Comparison of ENCODE assay signal across 20 cellular contexts in genomic region chr2:234595829-234596228, GRCh38.
DNase-seq lines count a peak whose midpoint lies in the region; ATAC-seq and TF ChIP-seq lines count a peak whose summit lies in the region.
"Had no signal": no experiment of that assay in that cellular context is flagged by ENCODE, and none has a peak within 500 bp of the region (broad histone marks: within the 10 kb centered on the region; RNA-seq: fewer than 3 reads in every experiment).

No MANE protein-coding gene starts in this region.

- H3K4me1 ChIP-seq in IMR-90 (ENCODE audit: control insufficient read depth, insufficient read depth, low read length) (peaks cover 17% of the 10 kb centered on the region), esophagus muscularis mucosa (no peaks in the 10 kb centered on the region)
- H3K4me1 ChIP-seq: lower lobe of right lung, spleen had no signal

- H4K91ac ChIP-seq in IMR-90 (ENCODE audit: insufficient read depth, low read depth, low read length), result peak overlapping the region; percentile 98

- H3K36me3 ChIP-seq in IMR-90 (ENCODE audit: control insufficient read depth, insufficient read depth, low read length) (no peaks in the 10 kb centered on the region), esophagus muscularis mucosa (no peaks in the 10 kb centered on the region)
- H3K36me3 ChIP-seq: lower lobe of right lung, neutrophil, spleen had no signal

- POLR2A ChIA-PET in IMR-90 (lab: Charles Lee; ENCODE audit: unreplicated experiment), result no interaction called here

- no peak overlapping the region for H3K4me2 ChIP-seq in IMR-90 (ENCODE audit: low read depth, low read length)
- H3K4me2 ChIP-seq: hepatocyte had no signal

- H3K9ac ChIP-seq in IMR-90 (ENCODE audit: low read depth, low read length), result no peak overlapping the region

- no peak overlapping the region for H2AK9ac ChIP-seq in IMR-90 (replicated peaks; ENCODE audit: low read depth, low read length, poor library complexity)

- H3K27ac ChIP-seq in IMR-90 (ENCODE audit: insufficient read depth, low read length) (peak overlapping the region; percentile 85), esophagus muscularis mucosa (replicated peaks in 1 of 4) (no peak overlapping the region)
- H3K27ac ChIP-seq: 22Rv1, coronary artery, hepatocyte, lower lobe of right lung, neutrophil, spleen had no signal

- TF ChIP-seq POLR2A in IMR-90 (IDR thresholded peaks at IDR 0.05; ENCODE audit: low read depth, low read length) (no peak), esophagus muscularis mucosa (IDR thresholded peaks at IDR 0.05; ENCODE audit: low read depth) (no peak)

- no peak overlapping the region; the same call in 2 of the 3 replicates for H2BK15ac ChIP-seq in IMR-90 (ENCODE audit: low read depth, low read length)

- H3K9me3 ChIP-seq in IMR-90 (ENCODE audit: control insufficient read depth, insufficient read depth, low read length) (no peaks in the 10 kb centered on the region), esophagus muscularis mucosa (no peaks in the 10 kb centered on the region)
- H3K9me3 ChIP-seq: lower lobe of right lung, neutrophil, spleen had no signal

- H3K79me1 ChIP-seq in IMR-90 (ENCODE audit: low read depth in 1 of 2, low read length in 2 of 2), result no peaks in the 10 kb centered on the region

- peak overlapping the region; percentile 69 to 95; a peak in 3 of 4 replicates for H4K8ac ChIP-seq in IMR-90 (ENCODE audit: low read depth in 2 of 2, low read length in 2 of 2)

- H3K27ac Mint-ChIP-seq in immature natural killer cell, result no peak overlapping the region
- H3K27ac Mint-ChIP-seq: activated CD4-positive, alpha-beta T cell treated with anti-CD3 and anti-CD28 coated beads for 36 hours; activated naive CD8-positive, alpha-beta T cell treated with anti-CD3 and anti-CD28 coated beads for 36 hours; type B pancreatic cell had no signal

- in situ Hi-C loops in IMR-90 (cut with MboI; ENCODE audit: low sequenced_read_pairs), result no loop called here

- H3K9me3 Mint-ChIP-seq in immature natural killer cell, result no peaks in the 10 kb centered on the region
- H3K9me3 Mint-ChIP-seq: activated naive CD8-positive, alpha-beta T cell treated with anti-CD3 and anti-CD28 coated beads for 36 hours; type B pancreatic cell had no signal

- ATAC-seq in IMR-90 (ENCODE audit: low read depth), result peak; percentile 92
- ATAC-seq: activated CD4-positive, alpha-beta T cell treated with anti-CD3 and anti-CD28 coated beads for 36 hours; HepG2; lower lobe of right lung had no signal

- H3K4me3 Mint-ChIP-seq in immature natural killer cell, result no peak overlapping the region
- H3K4me3 Mint-ChIP-seq: activated CD4-positive, alpha-beta T cell treated with anti-CD3 and anti-CD28 coated beads for 36 hours; activated naive CD8-positive, alpha-beta T cell treated with anti-CD3 and anti-CD28 coated beads for 36 hours; type B pancreatic cell had no signal

- BruUV-seq in IMR-90 (replicated peaks; lab: Mats Ljungman, UMichigan), result no TSS peak

- H3K4me3 ChIP-seq in IMR-90 (ENCODE audit: insufficient read depth, low read depth, low read length) (no peak overlapping the region), esophagus muscularis mucosa (no peak overlapping the region)
- H3K4me3 ChIP-seq: coronary artery, hepatocyte, lower lobe of right lung, spleen had no signal

- peaks cover 0 to 3% (median 2%) of the 10 kb centered on the region in 3 donors for H3K27me3 Mint-ChIP-seq in immature natural killer cell (ENCODE audit: low read depth in 3 of 3)
- H3K27me3 Mint-ChIP-seq: activated naive CD8-positive, alpha-beta T cell treated with anti-CD3 and anti-CD28 coated beads for 36 hours had no signal

- dilution Hi-C loops in IMR-90 (cut with HindIII; ENCODE audit: low sequenced_read_pairs, unreplicated experiment), result no loop called here

- intact Hi-C loops in IMR-90 (cut with micrococcal nuclease), result loop anchor here (5.0 kb wide), 1 partner anchor 81 kb away; no protein-coding TSS in a partner anchor
- intact Hi-C loops in esophagus muscularis mucosa (cut with DNase I), result no loop called here

- peak overlapping the region; percentile 97; the same call in 1 of the 2 replicates for H2AK5ac ChIP-seq in IMR-90 (ENCODE audit: low read depth, low read length)

- peaks cover 15% of the 10 kb centered on the region for H3K9me1 ChIP-seq in IMR-90 (ENCODE audit: insufficient read depth, low read length)

- H3K4ac ChIP-seq in IMR-90 (ENCODE audit: low read depth, low read length), result peak overlapping the region; percentile 98

- no peaks in the 10 kb centered on the region for H4K20me1 ChIP-seq in IMR-90 (ENCODE audit: insufficient read depth, low read length)

- CTCF ChIA-PET in IMR-90 (lab: Yijun Ruan, JAX), result interaction anchor here (0.7 kb wide), 1 partner anchor 149 kb away, joined by 3 read pairs; no protein-coding TSS in a partner anchor

- no peak for TF ChIP-seq CTCF in IMR-90 (conservative IDR thresholded peaks at IDR 0.05; ENCODE audit: low read depth, low read length)
- no peak for TF ChIP-seq CTCF in esophagus muscularis mucosa (IDR thresholded peaks at IDR 0.05)
- TF ChIP-seq CTCF in GM10266 (IDR thresholded peaks at IDR 0.05; ENCODE audit: control insufficient read depth, insufficient read depth, low read depth, missing control alignments), result no peak

- no peak overlapping the region for H2AFZ ChIP-seq in IMR-90 (replicated peaks; ENCODE audit: low read length, poor library complexity)
- H2AFZ ChIP-seq: hepatocyte had no signal

- peak overlapping the region; percentile 93 for H2BK5ac ChIP-seq in IMR-90 (ENCODE audit: low read depth, low read length, poor library complexity, severe bottlenecking)

- H3K14ac ChIP-seq in IMR-90 (replicated peaks; ENCODE audit: low read depth, low read length), result peak overlapping the region; percentile 95

- TF ChIP-seq EP300 in esophagus muscularis mucosa (IDR thresholded peaks at IDR 0.05), result no peak

- no CpG with 5 or more reads among the region's 3 CpGs for WGBS in IMR-90 (ENCODE audit: extremely low coverage in 2 of 2, insufficient read length in 1 of 2), 2 experiments
- whole genome bisulfite sequencing in esophagus muscularis mucosa, result 65% methylated on average over 3 of the region's 3 CpGs

- H3K18ac ChIP-seq in IMR-90 (ENCODE audit: low read depth, low read length), result peak overlapping the region; percentile 94

- peak overlapping the region; percentile 98 for H2BK120ac ChIP-seq in IMR-90 (ENCODE audit: low read depth, low read length)

- no peaks in the 10 kb centered on the region for H3K36me3 Mint-ChIP-seq in immature natural killer cell
- H3K36me3 Mint-ChIP-seq: activated naive CD8-positive, alpha-beta T cell treated with anti-CD3 and anti-CD28 coated beads for 36 hours; type B pancreatic cell had no signal

- no peak overlapping the region for H3K23ac ChIP-seq in IMR-90 (ENCODE audit: low read depth, low read length)

- peak; percentile 15; the same call in 1 of the 2 replicates for TF ChIP-seq RAD21 in IMR-90 (IDR thresholded peaks at IDR 0.05; ENCODE audit: low read length)

- H2BK20ac ChIP-seq in IMR-90 (ENCODE audit: low read depth, low read length), result peak overlapping the region; percentile 98

- no peaks in the 10 kb centered on the region for H3K4me1 Mint-ChIP-seq in immature natural killer cell
- H3K4me1 Mint-ChIP-seq: activated CD4-positive, alpha-beta T cell treated with anti-CD3 and anti-CD28 coated beads for 36 hours; activated naive CD8-positive, alpha-beta T cell treated with anti-CD3 and anti-CD28 coated beads for 36 hours had no signal

- H4K5ac ChIP-seq in IMR-90 (ENCODE audit: low read depth, low read length), result peak overlapping the region; percentile 89

- DNase-seq in DMS 273 (lab: John Stamatoyannopoulos, UW; ENCODE audit: unreplicated experiment) (peak; percentile 24), DMS 273 treated with DMSO at 0.1 percent for 48 hours (lab: John Stamatoyannopoulos, UW) (no peak), IMR-90 (peak; percentile 97), esophagus muscularis mucosa (ENCODE audit: extremely low spot score) (peak; percentile 50), SIG-M5 treated with dmso at 0.1 percent for 504 hours (lab: John Stamatoyannopoulos, UW; ENCODE audit: unreplicated experiment) (no peak), immature natural killer cell (no peak), GM10266 (ENCODE audit: extremely low spot score) (no peak), 8988T (no peak)
- DNase-seq: activated CD4-positive, alpha-beta T cell treated with anti-CD3 and anti-CD28 coated beads for 36 hours; activated naive CD8-positive, alpha-beta T cell treated with anti-CD3 and anti-CD28 coated beads for 36 hours; lower lobe of right lung; NCI-H1436 treated with DMSO at 0.1 percent for 48 hours; spleen; stimulated activated CD4-positive, alpha-beta T cell treated with anti-CD3 and anti-CD28 coated beads, Interleukin-4, amount 100 ng/mL, for 4 hours had no signal

- H3K27me3 ChIP-seq in IMR-90 (ENCODE audit: control insufficient read depth, insufficient read depth, low read length) (no peaks in the 10 kb centered on the region), esophagus muscularis mucosa (no peaks in the 10 kb centered on the region)
- H3K27me3 ChIP-seq: hepatocyte, neutrophil had no signal

- H3K56ac ChIP-seq in IMR-90 (ENCODE audit: extremely low read depth, insufficient read depth, low read length), result peak overlapping the region; percentile 36; the same call in 1 of the 2 replicates

TF ChIP-seq in IMR-90, 13 proteins besides CTCF, POLR2A, EP300 and RAD21 (continues in another document):
- peak; percentile 52; the same call in 1 of the 2 replicates for TF ChIP-seq FOS (IDR thresholded peaks at IDR 0.05; ENCODE audit: low read depth, low read length)
- no peak for TF ChIP-seq ELK1 (IDR thresholded peaks at IDR 0.05; ENCODE audit: borderline replicate concordance, low read depth, low read length)
- TF ChIP-seq NFE2L2 (IDR thresholded peaks at IDR 0.05; ENCODE audit: low read depth, low read length), result no peak
- TF ChIP-seq MAZ (IDR thresholded peaks at IDR 0.05; ENCODE audit: borderline replicate concordance, low read depth, low read length), result no peak
- peak; percentile 45; the same call in 1 of the 2 replicates for TF ChIP-seq BHLHE40 (IDR thresholded peaks at IDR 0.05; ENCODE audit: low read depth, low read length)
- TF ChIP-seq CEBPB (IDR thresholded peaks at IDR 0.05; ENCODE audit: low read depth, low read length), result peak; percentile 83
- no peak for TF ChIP-seq MXI1 (IDR thresholded peaks at IDR 0.05; ENCODE audit: borderline replicate concordance, low read depth, low read length)

Comparison
In these comparisons a context has a peak if more than half of its experiments do, and no peak if none do; other contexts are left out.
1. DNase-seq: peak in DMS 273 (single experiment), IMR-90 (single experiment) and esophagus muscularis mucosa (single experiment); none in DMS 273 treated with DMSO at 0.1 percent for 48 hours (single experiment), SIG-M5 treated with dmso at 0.1 percent for 504 hours (single experiment), immature natural killer cell (0 of 3), GM10266 (single experiment) and 8988T (single experiment).